In genomic region chr22:20641919-20642579, GRCh38 we compare ENCODE assay signal across 1 cellular context.
TF ChIP-seq lines count a peak whose summit lies in the region.

No MANE protein-coding gene starts in this region.

TF ChIP-seq in K562, 482 proteins besides CTCF, POLR2A, EP300 and RAD21 (continued from another document and continues in another):
- TF ChIP-seq, protein P1, sequence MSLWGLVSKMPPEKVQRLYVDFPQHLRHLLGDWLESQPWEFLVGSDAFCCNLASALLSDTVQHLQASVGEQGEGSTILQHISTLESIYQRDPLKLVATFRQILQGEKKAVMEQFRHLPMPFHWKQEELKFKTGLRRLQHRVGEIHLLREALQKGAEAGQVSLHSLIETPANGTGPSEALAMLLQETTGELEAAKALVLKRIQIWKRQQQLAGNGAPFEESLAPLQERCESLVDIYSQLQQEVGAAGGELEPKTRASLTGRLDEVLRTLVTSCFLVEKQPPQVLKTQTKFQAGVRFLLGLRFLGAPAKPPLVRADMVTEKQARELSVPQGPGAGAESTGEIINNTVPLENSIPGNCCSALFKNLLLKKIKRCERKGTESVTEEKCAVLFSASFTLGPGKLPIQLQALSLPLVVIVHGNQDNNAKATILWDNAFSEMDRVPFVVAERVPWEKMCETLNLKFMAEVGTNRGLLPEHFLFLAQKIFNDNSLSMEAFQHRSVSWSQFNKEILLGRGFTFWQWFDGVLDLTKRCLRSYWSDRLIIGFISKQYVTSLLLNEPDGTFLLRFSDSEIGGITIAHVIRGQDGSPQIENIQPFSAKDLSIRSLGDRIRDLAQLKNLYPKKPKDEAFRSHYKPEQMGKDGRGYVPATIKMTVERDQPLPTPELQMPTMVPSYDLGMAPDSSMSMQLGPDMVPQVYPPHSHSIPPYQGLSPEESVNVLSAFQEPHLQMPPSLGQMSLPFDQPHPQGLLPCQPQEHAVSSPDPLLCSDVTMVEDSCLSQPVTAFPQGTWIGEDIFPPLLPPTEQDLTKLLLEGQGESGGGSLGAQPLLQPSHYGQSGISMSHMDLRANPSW (CRISPR knock-in tag; IDR thresholded peaks at IDR 0.05) = peak; percentile 21; the same call in 1 of the 2 replicates
- TF ChIP-seq, protein P2, sequence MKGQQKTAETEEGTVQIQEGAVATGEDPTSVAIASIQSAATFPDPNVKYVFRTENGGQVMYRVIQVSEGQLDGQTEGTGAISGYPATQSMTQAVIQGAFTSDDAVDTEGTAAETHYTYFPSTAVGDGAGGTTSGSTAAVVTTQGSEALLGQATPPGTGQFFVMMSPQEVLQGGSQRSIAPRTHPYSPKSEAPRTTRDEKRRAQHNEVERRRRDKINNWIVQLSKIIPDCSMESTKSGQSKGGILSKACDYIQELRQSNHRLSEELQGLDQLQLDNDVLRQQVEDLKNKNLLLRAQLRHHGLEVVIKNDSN (CRISPR knock-in tag; IDR thresholded peaks at IDR 0.05) = no peak
- TF ChIP-seq ZNF57 (CRISPR knock-in tag; IDR thresholded peaks at IDR 0.05) (no peak), CHD1 (IDR thresholded peaks at IDR 0.05; ENCODE audit: low read length) (no peak), ESRRA (IDR thresholded peaks at IDR 0.05; ENCODE audit: borderline replicate concordance, low read depth) (no peak; the same call in 1 of the 2 replicates), CREB5 (CRISPR knock-in tag; IDR thresholded peaks at IDR 0.05) (no peak), NR2F6 (CRISPR knock-in tag; IDR thresholded peaks at IDR 0.05) (0 out of 2 replicates have a peak, but pooled peaks have one; percentile 61), HDAC2 (IDR thresholded peaks at IDR 0.05) (peak; percentile 36; the same call in 1 of the 2 replicates), TSC22D4 (tag; IDR thresholded peaks at IDR 0.05) (no peak), ESRRB (CRISPR knock-in tag; IDR thresholded peaks at IDR 0.05; ENCODE audit: borderline replicate concordance) (no peak), CAMTA2 (CRISPR knock-in tag; conservative IDR thresholded peaks at IDR 0.05) (no peak), ZNF695 (CRISPR knock-in tag; IDR thresholded peaks at IDR 0.05) (0 out of 2 replicates have a peak, but pooled peaks have one; percentile 9), KAT2B (IDR thresholded peaks at IDR 0.05; ENCODE audit: low read depth, low read length) (no peak), ATF6 (CRISPR knock-in tag; IDR thresholded peaks at IDR 0.05) (no peak), ADNP (tag; IDR thresholded peaks at IDR 0.05) (peak; percentile 94), ZKSCAN8 (CRISPR knock-in tag; IDR thresholded peaks at IDR 0.05) (peak; percentile 80; the same call in 1 of the 2 replicates), ZNF696 (CRISPR knock-in tag; conservative IDR thresholded peaks at IDR 0.05) (no peak), ZNF707 (CRISPR knock-in tag; conservative IDR thresholded peaks at IDR 0.05) (peak; percentile 65; the same call in 1 of the 2 replicates), BCOR (IDR thresholded peaks at IDR 0.05) (peak; percentile 92), FUS (optimal IDR thresholded peaks at IDR 0.05; ENCODE audit: low read depth, low read length) (no peak), SMARCA4 (IDR thresholded peaks at IDR 0.05) (no peak), ZBTB11 (CRISPR knock-in tag; IDR thresholded peaks at IDR 0.05) (peak in 1 of 3 experiments; percentile 38; a peak in 1 of 6 replicates), ZC3H11A (IDR thresholded peaks at IDR 0.05; ENCODE audit: low read depth, low read length) (no peak), FOXK1 (CRISPR knock-in tag; IDR thresholded peaks at IDR 0.05; ENCODE audit: borderline replicate concordance) (no peak), ZNF263 (CRISPR knock-in tag; IDR thresholded peaks at IDR 0.05; ENCODE audit: borderline replicate concordance) (peak; percentile 29; the same call in 1 of the 2 replicates), TOE1 (IDR thresholded peaks at IDR 0.05; ENCODE audit: borderline replicate concordance) (no peak), TOE1 (CRISPR knock-in tag; IDR thresholded peaks at IDR 0.05; ENCODE audit: borderline replicate concordance, low read depth) (no peak), ZNF41 (CRISPR knock-in tag; conservative IDR thresholded peaks at IDR 0.05) (0 out of 2 replicates have a peak, but pooled peaks have one; percentile 48), GABPB2 (CRISPR knock-in tag; conservative IDR thresholded peaks at IDR 0.05) (0 out of 2 replicates have a peak, but pooled peaks have one; percentile 18), ZNF3 (CRISPR knock-in tag; IDR thresholded peaks at IDR 0.05) (no peak), FOXJ3 (CRISPR knock-in tag; IDR thresholded peaks at IDR 0.05) (0 out of 2 replicates have a peak, but pooled peaks have one; percentile 33), HNRNPK (IDR thresholded peaks at IDR 0.05; ENCODE audit: low read depth, low read length, poor library complexity, severe bottlenecking) (no peak), BRCA1 (IDR thresholded peaks at IDR 0.05) (no peak), BRCA1 (CRISPR knock-in tag; IDR thresholded peaks at IDR 0.05) (no peak), RBM25 (IDR thresholded peaks at IDR 0.05; ENCODE audit: low read depth, low read length, severe bottlenecking) (peak; percentile 91), BMI1 (IDR thresholded peaks at IDR 0.05; ENCODE audit: low read length) (no peak), ZNF764 (CRISPR knock-in tag; IDR thresholded peaks at IDR 0.05; ENCODE audit: low read depth) (0 out of 2 replicates have a peak, but pooled peaks have one; percentile 40), ZBTB49 (CRISPR knock-in tag; IDR thresholded peaks at IDR 0.05; ENCODE audit: borderline replicate concordance) (0 out of 2 replicates have a peak, but pooled peaks have one; percentile 84), SMARCA5 (IDR thresholded peaks at IDR 0.05) (peak; percentile 89), TCF7L2 (IDR thresholded peaks at IDR 0.05; ENCODE audit: low read depth, low read length) (no peak), HCFC1 (IDR thresholded peaks at IDR 0.05; ENCODE audit: low read depth, low read length) (no peak), XRCC3 (IDR thresholded peaks at IDR 0.05) (no peak), CC2D1A (IDR thresholded peaks at IDR 0.05) (no peak), ZNF354B (CRISPR knock-in tag; IDR thresholded peaks at IDR 0.05) (peak; percentile 61; the same call in 1 of the 2 replicates), MEF2D (tag; conservative IDR thresholded peaks at IDR 0.05; ENCODE audit: low read depth) (no peak), OTX1 (CRISPR knock-in tag; IDR thresholded peaks at IDR 0.05) (0 out of 2 replicates have a peak, but pooled peaks have one; percentile 34), HNRNPH1 (optimal IDR thresholded peaks at IDR 0.05; ENCODE audit: low read depth, low read length) (no peak)
- TF ChIP-seq, protein P3, sequence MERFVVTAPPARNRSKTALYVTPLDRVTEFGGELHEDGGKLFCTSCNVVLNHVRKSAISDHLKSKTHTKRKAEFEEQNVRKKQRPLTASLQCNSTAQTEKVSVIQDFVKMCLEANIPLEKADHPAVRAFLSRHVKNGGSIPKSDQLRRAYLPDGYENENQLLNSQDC (CRISPR knock-in tag; IDR thresholded peaks at IDR 0.05) = no peak
- TF ChIP-seq, protein P4, sequence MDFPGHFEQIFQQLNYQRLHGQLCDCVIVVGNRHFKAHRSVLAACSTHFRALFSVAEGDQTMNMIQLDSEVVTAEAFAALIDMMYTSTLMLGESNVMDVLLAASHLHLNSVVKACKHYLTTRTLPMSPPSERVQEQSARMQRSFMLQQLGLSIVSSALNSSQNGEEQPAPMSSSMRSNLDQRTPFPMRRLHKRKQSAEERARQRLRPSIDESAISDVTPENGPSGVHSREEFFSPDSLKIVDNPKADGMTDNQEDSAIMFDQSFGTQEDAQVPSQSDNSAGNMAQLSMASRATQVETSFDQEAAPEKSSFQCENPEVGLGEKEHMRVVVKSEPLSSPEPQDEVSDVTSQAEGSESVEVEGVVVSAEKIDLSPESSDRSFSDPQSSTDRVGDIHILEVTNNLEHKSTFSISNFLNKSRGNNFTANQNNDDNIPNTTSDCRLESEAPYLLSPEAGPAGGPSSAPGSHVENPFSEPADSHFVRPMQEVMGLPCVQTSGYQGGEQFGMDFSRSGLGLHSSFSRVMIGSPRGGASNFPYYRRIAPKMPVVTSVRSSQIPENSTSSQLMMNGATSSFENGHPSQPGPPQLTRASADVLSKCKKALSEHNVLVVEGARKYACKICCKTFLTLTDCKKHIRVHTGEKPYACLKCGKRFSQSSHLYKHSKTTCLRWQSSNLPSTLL (IDR thresholded peaks at IDR 0.05) = no peak
- TF ChIP-seq, protein P5, sequence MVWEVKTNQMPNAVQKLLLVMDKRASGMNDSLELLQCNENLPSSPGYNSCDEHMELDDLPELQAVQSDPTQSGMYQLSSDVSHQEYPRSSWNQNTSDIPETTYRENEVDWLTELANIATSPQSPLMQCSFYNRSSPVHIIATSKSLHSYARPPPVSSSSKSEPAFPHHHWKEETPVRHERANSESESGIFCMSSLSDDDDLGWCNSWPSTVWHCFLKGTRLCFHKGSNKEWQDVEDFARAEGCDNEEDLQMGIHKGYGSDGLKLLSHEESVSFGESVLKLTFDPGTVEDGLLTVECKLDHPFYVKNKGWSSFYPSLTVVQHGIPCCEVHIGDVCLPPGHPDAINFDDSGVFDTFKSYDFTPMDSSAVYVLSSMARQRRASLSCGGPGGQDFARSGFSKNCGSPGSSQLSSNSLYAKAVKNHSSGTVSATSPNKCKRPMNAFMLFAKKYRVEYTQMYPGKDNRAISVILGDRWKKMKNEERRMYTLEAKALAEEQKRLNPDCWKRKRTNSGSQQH (CRISPR knock-in tag; IDR thresholded peaks at IDR 0.05) = 0 out of 2 replicates have a peak, but pooled peaks have one; percentile 42
- TF ChIP-seq, protein P6, sequence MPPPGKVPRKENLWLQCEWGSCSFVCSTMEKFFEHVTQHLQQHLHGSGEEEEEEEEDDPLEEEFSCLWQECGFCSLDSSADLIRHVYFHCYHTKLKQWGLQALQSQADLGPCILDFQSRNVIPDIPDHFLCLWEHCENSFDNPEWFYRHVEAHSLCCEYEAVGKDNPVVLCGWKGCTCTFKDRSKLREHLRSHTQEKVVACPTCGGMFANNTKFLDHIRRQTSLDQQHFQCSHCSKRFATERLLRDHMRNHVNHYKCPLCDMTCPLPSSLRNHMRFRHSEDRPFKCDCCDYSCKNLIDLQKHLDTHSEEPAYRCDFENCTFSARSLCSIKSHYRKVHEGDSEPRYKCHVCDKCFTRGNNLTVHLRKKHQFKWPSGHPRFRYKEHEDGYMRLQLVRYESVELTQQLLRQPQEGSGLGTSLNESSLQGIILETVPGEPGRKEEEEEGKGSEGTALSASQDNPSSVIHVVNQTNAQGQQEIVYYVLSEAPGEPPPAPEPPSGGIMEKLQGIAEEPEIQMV (tag; conservative IDR thresholded peaks at IDR 0.05; ENCODE audit: low read depth) = no peak
